Comparison of ENCODE assay signal across 18 cellular contexts in the genomic region with DNA sequence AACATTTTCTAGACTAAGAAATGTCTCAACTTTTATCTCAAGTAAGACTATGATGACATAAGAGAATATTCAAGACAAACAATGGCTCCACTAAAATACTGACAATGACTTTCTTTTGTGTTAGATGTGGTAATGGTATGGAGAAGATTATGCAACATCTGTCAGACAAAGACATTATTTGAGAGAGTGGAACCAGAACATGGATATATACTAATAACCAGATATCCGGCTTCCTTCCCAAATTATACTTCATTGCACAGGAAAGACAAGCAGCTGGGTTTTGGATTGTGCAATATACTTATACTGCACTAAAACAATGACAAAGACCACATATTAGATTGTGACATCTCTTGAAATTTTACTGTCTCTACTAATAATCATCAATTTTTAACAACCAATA.
DNase-seq lines count a peak whose midpoint lies in the region; ATAC-seq and TF ChIP-seq lines count a peak whose summit lies in the region.
"Had no signal": no experiment of that assay in that cellular context is flagged by ENCODE, and none has a peak within 500 bp of the region (broad histone marks: within the 10 kb centered on the region; RNA-seq: fewer than 3 reads in every experiment).

No MANE protein-coding gene starts in this region.

- peak; percentile 94 for DNase-seq in A673 (ENCODE audit: low spot score)
- DNase-seq in Kasumi-1 (lab: John Stamatoyannopoulos, UW), result peak; percentile 94 to 96
- no peak for DNase-seq in SK-N-SH
- peak; percentile 95 for DNase-seq in fibroblast of pulmonary artery (ENCODE audit: low read depth)
- no peak for DNase-seq in NCI-H69 (lab: John Stamatoyannopoulos, UW)
- no peak for DNase-seq in WTC11 (ENCODE audit: low spot score)
- no peak for DNase-seq in activated CD4-positive, alpha-beta T cell treated with anti-CD3 and anti-CD28 coated beads for 1 hour
- DNase-seq in BE2C, result no peak
- DNase-seq: activated CD4-positive, alpha-beta T cell treated with anti-CD3 and anti-CD28 coated beads, Interleukin-2, amount 10 ng/mL, durations not matched to agents 7 days and 5 days; activated naive CD4-positive, alpha-beta T cell; CD8-positive, alpha-beta T cell; DMS79 treated with DMSO at 0.1 percent for 48 hours; GOT3; NCI-H1092; NCI-H524 treated with DMSO at 0.1 percent for 48 hours; nephron progenitor cell; testis had no signal

- no peaks in the 10 kb centered on the region for H3K9me2 ChIP-seq in SK-N-SH

- WGBS in SK-N-SH (ENCODE audit: low lambda C conversion rate), result 26% methylated on average over 1 of the region's 1 CpG

- TF ChIP-seq CTCF in A673 (conservative IDR thresholded peaks at IDR 0.05; ENCODE audit: low read depth, low read length) (no peak), SK-N-SH (IDR thresholded peaks at IDR 0.05) (no peak), fibroblast of pulmonary artery (IDR thresholded peaks at IDR 0.05; ENCODE audit: low read length, missing control alignments) (no peak), WTC11 (IDR thresholded peaks at IDR 0.05) (no peak), BE2C (IDR thresholded peaks at IDR 0.05; ENCODE audit: low read depth, low read length) (no peak)

- no peak overlapping the region for H3K4me3 Mint-ChIP-seq in WTC11
- H3K4me3 Mint-ChIP-seq: activated CD4-positive, alpha-beta T cell treated with anti-CD3 and anti-CD28 coated beads, Interleukin-2, amount 10 ng/mL, durations not matched to agents 7 days and 5 days; CD8-positive, alpha-beta T cell; mesothelial cell of epicardium; nephron progenitor cell had no signal

- H3K9me3 Mint-ChIP-seq in WTC11, result no peaks in the 10 kb centered on the region
- H3K9me3 Mint-ChIP-seq: activated CD4-positive, alpha-beta T cell treated with anti-CD3 and anti-CD28 coated beads, Interleukin-2, amount 10 ng/mL, durations not matched to agents 7 days and 5 days; CD8-positive, alpha-beta T cell; mesothelial cell of epicardium; nephron progenitor cell had no signal

- BruUV-seq in A673 (replicated peaks; lab: Mats Ljungman, UMichigan), result no TSS peak

- no peaks in the 10 kb centered on the region for H3K36me3 ChIP-seq in A673 (ENCODE audit: insufficient read depth, low read length, poor library complexity, severe bottlenecking)
- H3K36me3 ChIP-seq in SK-N-SH (replicated peaks in 1 of 2; ENCODE audit: control insufficient read depth in 1 of 2, insufficient read depth in 2 of 2, low read length in 1 of 2), result no peaks in the 10 kb centered on the region
- no peaks in the 10 kb centered on the region for H3K36me3 ChIP-seq in BE2C

- no peak for ATAC-seq in WTC11
- ATAC-seq: CD8-positive, alpha-beta T cell had no signal

- CTCF ChIA-PET in A673 (lab: Charles Lee), result no interaction called here
- CTCF ChIA-PET in SK-N-SH (lab: Yijun Ruan, JAX), result no interaction called here
- CTCF ChIA-PET in WTC11 (lab: Charles Lee), result no interaction called here

- no peak overlapping the region for H3K4me2 ChIP-seq in SK-N-SH

- no peaks in the 10 kb centered on the region for H4K20me1 ChIP-seq in SK-N-SH (ENCODE audit: insufficient read depth)

- intact Hi-C loops in A673 (cut with micrococcal nuclease; ENCODE audit: unreplicated experiment), result no loop called here

- no peaks in the 10 kb centered on the region for H3K27me3 Mint-ChIP-seq in WTC11 (ENCODE audit: low read depth)
- H3K27me3 Mint-ChIP-seq: activated CD4-positive, alpha-beta T cell treated with anti-CD3 and anti-CD28 coated beads, Interleukin-2, amount 10 ng/mL, durations not matched to agents 7 days and 5 days had no signal

- no peak overlapping the region for H3K27ac Mint-ChIP-seq in WTC11
- H3K27ac Mint-ChIP-seq: activated CD4-positive, alpha-beta T cell treated with anti-CD3 and anti-CD28 coated beads, Interleukin-2, amount 10 ng/mL, durations not matched to agents 7 days and 5 days; CD8-positive, alpha-beta T cell; mesothelial cell of epicardium; nephron progenitor cell had no signal

- TF ChIP-seq EP300 in SK-N-SH (IDR thresholded peaks at IDR 0.05; ENCODE audit: borderline replicate concordance in 1 of 2, low read depth in 1 of 2, low read length in 1 of 2), result peak in 1 of 2 experiments; percentile 59; a peak in 2 of 4 replicates

- H3K4me3 ChIP-seq in A673 (ENCODE audit: low read depth, low read length, poor library complexity, severe bottlenecking) (no peak overlapping the region), SK-N-SH (ENCODE audit: low read depth in 2 of 2, low read length in 1 of 2) (no peak overlapping the region), fibroblast of pulmonary artery (replicated peaks; ENCODE audit: low read depth, low read length) (no peak overlapping the region), BE2C (ENCODE audit: low read depth, low read length) (no peak overlapping the region)
- H3K4me3 ChIP-seq: testis had no signal

- no peaks in the 10 kb centered on the region for H3K36me3 Mint-ChIP-seq in WTC11
- H3K36me3 Mint-ChIP-seq: CD8-positive, alpha-beta T cell; mesothelial cell of epicardium had no signal

- POLR2A ChIA-PET in A673 (lab: Charles Lee; ENCODE audit: low non-redundant PET) (no interaction called here), SK-N-SH (lab: Yijun Ruan, JAX) (no interaction called here), WTC11 (lab: Charles Lee) (no interaction called here)

- no peak for TF ChIP-seq RAD21 in SK-N-SH (IDR thresholded peaks at IDR 0.05; ENCODE audit: low read length)

- no peaks in the 10 kb centered on the region for H3F3A ChIP-seq in SK-N-SH (replicated peaks; ENCODE audit: insufficient read depth)

- H3K79me2 ChIP-seq in SK-N-SH (ENCODE audit: insufficient read depth), result no peaks in the 10 kb centered on the region

- H3K27me3 ChIP-seq in A673 (replicated peaks; ENCODE audit: insufficient read depth, low read depth, low read length, poor library complexity), result no peaks in the 10 kb centered on the region
- H3K27me3 ChIP-seq in SK-N-SH (ENCODE audit: insufficient read depth), result no peaks in the 10 kb centered on the region
- no peaks in the 10 kb centered on the region for H3K27me3 ChIP-seq in BE2C
- H3K27me3 ChIP-seq: testis had no signal

- 0 out of 2 replicates have a peak, but pooled peaks cover 2% of the 10 kb centered on the region for H3K4me1 Mint-ChIP-seq in WTC11
- H3K4me1 Mint-ChIP-seq: activated CD4-positive, alpha-beta T cell treated with anti-CD3 and anti-CD28 coated beads, Interleukin-2, amount 10 ng/mL, durations not matched to agents 7 days and 5 days; mesothelial cell of epicardium; nephron progenitor cell had no signal

- H3K27ac ChIP-seq in A673 (ENCODE audit: low read depth, low read length, poor library complexity, severe bottlenecking), result peak overlapping the region; percentile 76
- H3K27ac ChIP-seq in SK-N-SH (ENCODE audit: low read depth in 2 of 2, low read length in 1 of 2), result peak overlapping the region in 1 of 2 experiments; percentile 55; a peak in 2 of 4 replicates
- H3K27ac ChIP-seq: testis had no signal

- H3K4me1 ChIP-seq in A673 (ENCODE audit: insufficient read depth, low read length, poor library complexity, severe bottlenecking) (peaks cover 29% of the 10 kb centered on the region), SK-N-SH (ENCODE audit: control insufficient read depth in 1 of 2, insufficient read depth in 2 of 2, low read depth in 1 of 2, low read length in 1 of 2) (peaks cover 0 to 3% of the 10 kb centered on the region in 2 experiments; a peak in 1 of 4 replicates), BE2C (no peaks in the 10 kb centered on the region)
- H3K4me1 ChIP-seq: testis had no signal

- H2AFZ ChIP-seq in SK-N-SH (ENCODE audit: low read depth), result no peak overlapping the region

- H3K9me3 ChIP-seq in A673 (ENCODE audit: low read depth, low read length, poor library complexity, severe bottlenecking) (no peaks in the 10 kb centered on the region), SK-N-SH (no peaks in the 10 kb centered on the region), BE2C (no peaks in the 10 kb centered on the region)
- H3K9me3 ChIP-seq: testis had no signal

- no peak overlapping the region for H3K9ac ChIP-seq in SK-N-SH

TF ChIP-seq in SK-N-SH, 30 proteins besides CTCF, POLR2A, EP300 and RAD21 (continues in another document):
- TF ChIP-seq MAX (IDR thresholded peaks at IDR 0.05; ENCODE audit: low read depth), result no peak
- no peak for TF ChIP-seq ZBTB33 (IDR thresholded peaks at IDR 0.05; ENCODE audit: borderline replicate concordance, low read depth)

TF ChIP-seq in WTC11, 78 proteins besides CTCF, POLR2A, EP300 and RAD21 (continues in another document):
- TF ChIP-seq GTF2I (CRISPR knock-in tag; conservative IDR thresholded peaks at IDR 0.05) (no peak), ZNF232 (CRISPR knock-in tag; IDR thresholded peaks at IDR 0.05) (no peak), TEAD4 (CRISPR knock-in tag; IDR thresholded peaks at IDR 0.05) (no peak), JUN (CRISPR knock-in tag; IDR thresholded peaks at IDR 0.05) (no peak), E2F5 (CRISPR knock-in tag; IDR thresholded peaks at IDR 0.05) (no peak), TCF7 (CRISPR knock-in tag; IDR thresholded peaks at IDR 0.05; ENCODE audit: low read depth) (no peak), OVOL2 (CRISPR knock-in tag; IDR thresholded peaks at IDR 0.05; ENCODE audit: borderline replicate concordance) (no peak), HMGA2 (CRISPR knock-in tag; IDR thresholded peaks at IDR 0.05) (no peak), CREM (CRISPR knock-in tag; IDR thresholded peaks at IDR 0.05) (no peak), CREB1 (CRISPR knock-in tag; IDR thresholded peaks at IDR 0.05) (no peak), MYBL2 (CRISPR knock-in tag; IDR thresholded peaks at IDR 0.05) (no peak), NR3C1 (CRISPR knock-in tag; conservative IDR thresholded peaks at IDR 0.05; ENCODE audit: low read depth) (no peak)
- TF ChIP-seq, protein P1, sequence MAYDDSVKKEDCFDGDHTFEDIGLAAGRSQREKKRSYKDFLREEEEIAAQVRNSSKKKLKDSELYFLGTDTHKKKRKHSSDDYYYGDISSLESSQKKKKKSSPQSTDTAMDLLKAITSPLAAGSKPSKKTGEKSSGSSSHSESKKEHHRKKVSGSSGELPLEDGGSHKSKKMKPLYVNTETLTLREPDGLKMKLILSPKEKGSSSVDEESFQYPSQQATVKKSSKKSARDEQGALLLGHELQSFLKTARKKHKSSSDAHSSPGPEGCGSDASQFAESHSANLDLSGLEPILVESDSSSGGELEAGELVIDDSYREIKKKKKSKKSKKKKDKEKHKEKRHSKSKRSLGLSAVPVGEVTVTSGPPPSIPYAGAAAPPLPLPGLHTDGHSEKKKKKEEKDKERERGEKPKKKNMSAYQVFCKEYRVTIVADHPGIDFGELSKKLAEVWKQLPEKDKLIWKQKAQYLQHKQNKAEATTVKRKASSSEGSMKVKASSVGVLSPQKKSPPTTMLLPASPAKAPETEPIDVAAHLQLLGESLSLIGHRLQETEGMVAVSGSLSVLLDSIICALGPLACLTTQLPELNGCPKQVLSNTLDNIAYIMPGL (CRISPR knock-in tag; IDR thresholded peaks at IDR 0.05), result no peak

Comparison
In these comparisons a context has a peak if more than half of its experiments do, and no peak if none do; other contexts are left out.
1. DNase-seq: peak in A673 (single experiment), Kasumi-1 (2 of 2) and fibroblast of pulmonary artery (single experiment); none in SK-N-SH (single experiment), NCI-H69 (single experiment), WTC11 (single experiment), activated CD4-positive, alpha-beta T cell treated with anti-CD3 and anti-CD28 coated beads for 1 hour (single experiment) and BE2C (single experiment).